Comparison of ENCODE assay signal across 9 cellular contexts in the genomic region with DNA sequence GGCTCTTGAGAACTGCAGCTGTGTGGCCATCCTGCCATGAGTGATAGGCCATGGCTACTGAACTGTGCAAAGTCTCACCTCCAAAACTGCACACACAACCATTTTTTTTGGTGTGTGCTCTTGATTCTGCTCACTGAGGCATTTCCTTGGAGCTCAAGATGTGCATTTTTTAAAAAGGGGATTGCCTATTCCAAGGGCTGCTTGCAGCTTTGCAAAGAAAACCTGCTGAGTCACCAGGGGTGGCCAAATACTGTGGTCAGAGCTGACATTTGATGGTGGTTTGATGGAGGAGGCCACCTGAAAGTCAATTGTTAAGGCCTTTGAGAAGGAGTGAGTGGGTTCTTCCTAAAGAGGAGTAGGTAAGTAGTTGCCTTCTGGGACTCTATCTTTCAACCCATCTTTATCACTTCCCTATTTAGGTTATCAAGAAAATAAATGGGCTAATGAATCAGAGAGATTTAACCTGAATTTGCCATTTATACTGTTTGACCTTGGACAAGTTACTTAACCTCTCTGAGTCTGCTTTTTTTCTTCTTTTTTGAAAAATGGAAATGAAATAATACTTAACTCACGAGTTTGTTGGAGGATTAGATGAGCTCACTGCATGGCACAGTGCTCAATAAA.
DNase-seq lines count a peak whose midpoint lies in the region; ATAC-seq and TF ChIP-seq lines count a peak whose summit lies in the region.
"Had no signal": no experiment of that assay in that cellular context is flagged by ENCODE, and none has a peak within 500 bp of the region (broad histone marks: within the 10 kb centered on the region; RNA-seq: fewer than 3 reads in every experiment).

No MANE protein-coding gene starts in this region.

- no peak overlapping the region for H3K56ac ChIP-seq in mesendoderm (ENCODE audit: low read length)

- no peaks in the 10 kb centered on the region for H3K79me2 ChIP-seq in mesendoderm (ENCODE audit: control insufficient read depth, insufficient read depth, low read length)

- H3K27me3 ChIP-seq in neuron (ENCODE audit: insufficient read depth, low read length) (no peaks in the 10 kb centered on the region), mesendoderm (ENCODE audit: insufficient read depth, low read length, poor library complexity) (no peaks in the 10 kb centered on the region)

- H2BK5ac ChIP-seq in mesendoderm (ENCODE audit: low read length): no peak overlapping the region

- no peak overlapping the region for H3K9ac ChIP-seq in mesendoderm (ENCODE audit: low read length)

- no peak overlapping the region for H3K23ac ChIP-seq in mesendoderm (ENCODE audit: low read length)

- no peak overlapping the region for H3K4ac ChIP-seq in mesendoderm (ENCODE audit: low read depth, low read length)

- H3K4me3 ChIP-seq in neuron (ENCODE audit: low read length) (no peak overlapping the region), mesendoderm (ENCODE audit: low read length) (no peak overlapping the region)

- H2BK15ac ChIP-seq in mesendoderm (replicated peaks; ENCODE audit: low read depth): no peak overlapping the region

- H4K5ac ChIP-seq in mesendoderm (ENCODE audit: low read length): no peak overlapping the region

- no peak overlapping the region for H2BK120ac ChIP-seq in mesendoderm (ENCODE audit: low read depth, low read length)

- in situ Hi-C loops in ACHN (cut with HindIII; ENCODE audit: low pct_ligation_motif_present, low pct_unique_long_range_greater_than_20kb, low sequenced_read_pairs): no loop called here

- DNase-seq in ACHN: peak; percentile 72
- DNase-seq in SW480 (ENCODE audit: low spot score): peak; percentile 11
- DNase-seq in mesothelial cell of epicardium (ENCODE audit: low spot score in 2 of 2, unreplicated experiment in 2 of 2): no peak
- DNase-seq in naive thymus-derived CD8-positive, alpha-beta T cell: no peak
- no peak for DNase-seq in mesendoderm

- H4K8ac ChIP-seq in mesendoderm (ENCODE audit: low read depth, low read length): no peak overlapping the region

- no peaks in the 10 kb centered on the region for H3K36me3 Mint-ChIP-seq in mesothelial cell of epicardium
- H3K36me3 Mint-ChIP-seq in naive thymus-derived CD8-positive, alpha-beta T cell: peaks cover 0 to 14% (median 4%) of the 10 kb centered on the region in 3 donors

- no peak overlapping the region for H2AK5ac ChIP-seq in mesendoderm (ENCODE audit: low read length)

- no peaks in the 10 kb centered on the region for H3K36me3 ChIP-seq in neuron (ENCODE audit: insufficient read depth, low read length)
- no peaks in the 10 kb centered on the region for H3K36me3 ChIP-seq in mesendoderm (ENCODE audit: control insufficient read depth, insufficient read depth, low read length)

- no peak overlapping the region for H3K4me2 ChIP-seq in mesendoderm (ENCODE audit: low read length)

- ATAC-seq in GM18870 (IDR thresholded peaks at IDR 0.05; ENCODE audit: unreplicated experiment) (peak; percentile 74), HG03039 (IDR thresholded peaks at IDR 0.05; ENCODE audit: unreplicated experiment) (peak; percentile 84)
- ATAC-seq in naive thymus-derived CD8-positive, alpha-beta T cell: no peak

- no peaks in the 10 kb centered on the region for H3K79me1 ChIP-seq in mesendoderm (ENCODE audit: low read length)

- H3K27ac ChIP-seq in mesendoderm (ENCODE audit: low read depth, low read length): no peak overlapping the region

- no peak overlapping the region for H3K27ac Mint-ChIP-seq in mesothelial cell of epicardium
- H3K27ac Mint-ChIP-seq in naive thymus-derived CD8-positive, alpha-beta T cell: no peak overlapping the region
- H3K27ac Mint-ChIP-seq: activated naive CD8-positive, alpha-beta T cell had no signal

- H3K27me3 Mint-ChIP-seq in mesothelial cell of epicardium (ENCODE audit: low read depth): peaks cover 6% of the 10 kb centered on the region
- no peaks in the 10 kb centered on the region for H3K27me3 Mint-ChIP-seq in naive thymus-derived CD8-positive, alpha-beta T cell
- H3K27me3 Mint-ChIP-seq: activated naive CD8-positive, alpha-beta T cell had no signal

- H3K18ac ChIP-seq in mesendoderm (ENCODE audit: low read length): no peak overlapping the region

- TF ChIP-seq CTCF in mesothelial cell of epicardium (IDR thresholded peaks at IDR 0.05; ENCODE audit: unreplicated experiment): no peak

- H3K4me3 Mint-ChIP-seq in mesothelial cell of epicardium: no peak overlapping the region
- H3K4me3 Mint-ChIP-seq in naive thymus-derived CD8-positive, alpha-beta T cell: no peak overlapping the region
- H3K4me3 Mint-ChIP-seq: activated naive CD8-positive, alpha-beta T cell had no signal

- H3K9me3 Mint-ChIP-seq in mesothelial cell of epicardium: peaks cover 15% of the 10 kb centered on the region
- peaks cover 0 to 9% (median 3%) of the 10 kb centered on the region in 9 donors for H3K9me3 Mint-ChIP-seq in naive thymus-derived CD8-positive, alpha-beta T cell

- H3K4me1 ChIP-seq in neuron (ENCODE audit: insufficient read depth, low read length): peaks cover 26% of the 10 kb centered on the region
- H3K4me1 ChIP-seq in mesendoderm (ENCODE audit: control insufficient read depth, low read depth, low read length): no peaks in the 10 kb centered on the region

- no peaks in the 10 kb centered on the region for H3K9me3 ChIP-seq in neuron (ENCODE audit: low read length)

- peak overlapping the region; percentile 32 for H2AFZ ChIP-seq in neuron (ENCODE audit: low read depth, low read length)

- peaks cover 3% of the 10 kb centered on the region for H3K4me1 Mint-ChIP-seq in mesothelial cell of epicardium
- peaks cover 0 to 22% (median 2%) of the 10 kb centered on the region in 4 donors for H3K4me1 Mint-ChIP-seq in naive thymus-derived CD8-positive, alpha-beta T cell

- no CpG with 5 or more reads among the region's 1 CpG for WGBS in mesendoderm (ENCODE audit: extremely low coverage, insufficient coverage, low lambda C conversion rate)

- POLR2A ChIA-PET in naive thymus-derived CD8-positive, alpha-beta T cell (lab: Charles Lee): no interaction called here

Comparison
In these comparisons a context has a peak if more than half of its experiments do, and no peak if none do; other contexts are left out.
1. DNase-seq: peak in ACHN (single experiment) and SW480 (single experiment); none in mesothelial cell of epicardium (0 of 2), naive thymus-derived CD8-positive, alpha-beta T cell (0 of 10) and mesendoderm (single experiment).
2. ATAC-seq: peak in GM18870 (single experiment) and HG03039 (single experiment); none in naive thymus-derived CD8-positive, alpha-beta T cell (0 of 2).